9 cellular contexts compared by ENCODE assay signal in the genomic region with DNA sequence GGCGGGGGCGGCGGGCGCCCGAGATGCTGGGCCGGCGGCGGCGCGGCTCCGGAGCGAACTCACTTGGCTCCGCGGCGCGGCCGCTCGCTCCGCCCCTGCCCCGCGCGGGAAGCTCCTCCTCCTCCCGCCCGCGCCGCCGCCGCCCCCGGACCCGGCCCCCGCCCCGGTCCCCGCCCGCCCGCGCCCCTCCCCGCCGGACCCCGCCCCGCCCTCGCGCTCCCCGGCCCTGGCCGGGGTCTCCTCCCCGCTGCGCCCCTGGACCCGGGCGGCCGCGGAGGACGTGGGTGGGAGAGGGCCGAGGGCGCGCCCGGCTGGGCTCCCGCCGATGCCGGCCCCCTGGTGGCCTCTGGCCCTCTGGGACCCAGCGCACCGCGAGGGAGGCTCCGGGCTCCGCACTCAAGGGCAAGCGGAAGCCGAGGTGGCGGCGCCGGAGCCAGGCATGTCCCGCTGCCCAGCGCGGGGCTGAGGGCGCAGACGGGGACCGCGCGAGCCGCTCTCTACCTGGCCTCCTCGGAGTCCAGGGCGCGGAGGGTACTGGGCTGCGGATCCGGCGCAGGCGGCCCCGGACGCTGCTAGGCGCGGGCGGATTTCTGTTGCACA. TPM values are rescaled to one million over a fixed set of nuclear protein-coding genes. Genes with fewer than 3 reads are reported as not detected.
A peak's percentile ranks its signal among the peaks of the same experiment; 100 is the strongest.
DNase-seq lines count a peak whose midpoint lies in the region; ATAC-seq and TF ChIP-seq lines count a peak whose summit lies in the region.
"Had no signal": no experiment of that assay in that cellular context is flagged by ENCODE, and none has a peak within 500 bp of the region (broad histone marks: within the 10 kb centered on the region; RNA-seq: fewer than 3 reads in every experiment).

A gene with protein sequence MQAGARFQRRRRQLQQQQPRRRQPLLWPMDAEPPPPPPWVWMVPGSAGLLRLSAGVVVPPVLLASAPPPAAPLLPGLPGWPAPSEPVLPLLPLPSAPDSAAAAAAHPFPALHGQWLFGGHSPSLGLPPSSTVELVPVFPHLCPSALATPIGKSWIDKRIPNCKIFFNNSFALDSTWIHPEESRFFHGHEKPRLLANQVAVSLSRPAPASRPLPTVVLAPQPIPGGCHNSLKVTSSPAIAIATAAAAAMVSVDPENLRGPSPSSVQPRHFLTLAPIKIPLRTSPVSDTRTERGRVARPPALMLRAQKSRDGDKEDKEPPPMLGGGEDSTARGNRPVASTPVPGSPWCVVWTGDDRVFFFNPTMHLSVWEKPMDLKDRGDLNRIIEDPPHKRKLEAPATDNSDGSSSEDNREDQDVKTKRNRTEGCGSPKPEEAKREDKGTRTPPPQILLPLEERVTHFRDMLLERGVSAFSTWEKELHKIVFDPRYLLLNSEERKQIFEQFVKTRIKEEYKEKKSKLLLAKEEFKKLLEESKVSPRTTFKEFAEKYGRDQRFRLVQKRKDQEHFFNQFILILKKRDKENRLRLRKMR (minus strand): TSS at position 61 of the 600 bp plus-strand sequence. CDS start 86 bp downstream, outside the sequence.

- peak within 1 kb of the TSS; percentile 18 to 67 (median 49) for H3K4me3 ChIP-seq in dorsolateral prefrontal cortex

- ATAC-seq in HG03520 (IDR thresholded peaks at IDR 0.05; ENCODE audit: unreplicated experiment): no peak

- peaks cover 55% of the 10 kb centered on the region for H3K27me3 Mint-ChIP-seq in neural crest cell (ENCODE audit: low read depth)
- peaks cover 46 to 57% (median 49%) of the 10 kb centered on the region in 3 donors for H3K27me3 Mint-ChIP-seq in CD14-positive monocyte (ENCODE audit: low read depth in 3 of 3)
- peaks cover 19% of the 10 kb centered on the region for H3K27me3 Mint-ChIP-seq in osteocyte (ENCODE audit: unreplicated experiment)

- H3K27ac Mint-ChIP-seq in neural crest cell (ENCODE audit: unreplicated experiment): no peak within 1 kb of the TSS
- H3K27ac Mint-ChIP-seq in CD14-positive monocyte: no peak within 1 kb of the TSS
- H3K27ac Mint-ChIP-seq in osteocyte (ENCODE audit: unreplicated experiment): no peak within 1 kb of the TSS

- H3K4me3 Mint-ChIP-seq in neural crest cell (peak within 1 kb of the TSS; percentile 83), CD14-positive monocyte (peak within 1 kb of the TSS in 1 of 2 donors; percentile 70), osteocyte (ENCODE audit: unreplicated experiment) (no peak within 1 kb of the TSS)

- intact Hi-C loops in dorsolateral prefrontal cortex (cut with DNase I) (loop anchor here in 1 of 2 donors (5.0 kb wide), 1 partner anchor 1119 kb away; no protein-coding TSS in a partner anchor), CD14-positive monocyte (cut with micrococcal nuclease) (no loop called here)

- H3K4me1 Mint-ChIP-seq in neural crest cell (peaks cover 15% of the 10 kb centered on the region), CD14-positive monocyte (no peaks in the 10 kb centered on the region), osteocyte (ENCODE audit: unreplicated experiment) (peaks cover 5% of the 10 kb centered on the region)

- DNase-seq in DMS153 (lab: John Stamatoyannopoulos, UW) (peak; percentile 37), NCI-H1105 treated with DMSO at 0.1 percent for 48 hours (lab: John Stamatoyannopoulos, UW) (peak; percentile 16), dorsolateral prefrontal cortex (peak in 1 of 10 donors; percentile 30), neural crest cell (ENCODE audit: low read depth, low spot score) (peak; percentile 63), CD14-positive monocyte (ENCODE audit: low spot score) (no peak), osteocyte (ENCODE audit: extremely low spot score, unreplicated experiment) (no peak), NCI-H226 (no peak)

- peak within 1 kb of the TSS in 23 of 59 donors; percentile 10 to 71 (median 38) for H3K27ac ChIP-seq in dorsolateral prefrontal cortex
- H3K27ac ChIP-seq: RWPE1 had no signal

- TF ChIP-seq CTCF in dorsolateral prefrontal cortex (IDR thresholded peaks at IDR 0.05 in 54 of 56, conservative IDR thresholded peaks at IDR 0.05 in 2 of 56; ENCODE audit: low read depth in 1 of 56, partially characterized antibody in 56 of 56) (no peak), neural crest cell (conservative IDR thresholded peaks at IDR 0.05) (no peak), CD14-positive monocyte (IDR thresholded peaks at IDR 0.05) (no peak), osteocyte (IDR thresholded peaks at IDR 0.05) (no peak)

- H3K27me3 ChIP-seq in dorsolateral prefrontal cortex: peaks cover 0 to 76% (median 48%) of the 10 kb centered on the region in 45 donors

- H3K9me3 Mint-ChIP-seq in neural crest cell (no peaks in the 10 kb centered on the region), CD14-positive monocyte (peaks cover 0 to 2% (median 0%) of the 10 kb centered on the region in 7 donors), osteocyte (ENCODE audit: unreplicated experiment) (peaks cover 4% of the 10 kb centered on the region)

- H3K36me3 Mint-ChIP-seq in neural crest cell (ENCODE audit: low read depth) (no peaks in the 10 kb centered on the region), CD14-positive monocyte (no peaks in the 10 kb centered on the region), osteocyte (ENCODE audit: unreplicated experiment) (no peaks in the 10 kb centered on the region)

RNA-seq across cellular contexts. Expression of the gene that starts here (rescaled TPM):
- total RNA-seq in dorsolateral prefrontal cortex (10 to 100 TPM in 75 of 120 experiments, 1 to 10 TPM in 45; 2.9 to 21.3 (median 11.4) TPM), neural crest cell (0.71 and 0.96 TPM in 2 replicates), osteocyte (not detected in 2 replicates)
- not detected for polyA plus RNA-seq in CD14-positive monocyte

Comparison
In these comparisons a context has a peak if more than half of its experiments do, and no peak if none do; other contexts are left out.
1. Peak in DNase-seq in neural crest cell; RNA of the gene not detected or under 1 TPM.
2. DNase-seq: peak in DMS153 (single experiment) and NCI-H1105 treated with DMSO at 0.1 percent for 48 hours (single experiment); none in CD14-positive monocyte (single experiment), osteocyte (single experiment) and NCI-H226 (single experiment).